In the genomic region with DNA sequence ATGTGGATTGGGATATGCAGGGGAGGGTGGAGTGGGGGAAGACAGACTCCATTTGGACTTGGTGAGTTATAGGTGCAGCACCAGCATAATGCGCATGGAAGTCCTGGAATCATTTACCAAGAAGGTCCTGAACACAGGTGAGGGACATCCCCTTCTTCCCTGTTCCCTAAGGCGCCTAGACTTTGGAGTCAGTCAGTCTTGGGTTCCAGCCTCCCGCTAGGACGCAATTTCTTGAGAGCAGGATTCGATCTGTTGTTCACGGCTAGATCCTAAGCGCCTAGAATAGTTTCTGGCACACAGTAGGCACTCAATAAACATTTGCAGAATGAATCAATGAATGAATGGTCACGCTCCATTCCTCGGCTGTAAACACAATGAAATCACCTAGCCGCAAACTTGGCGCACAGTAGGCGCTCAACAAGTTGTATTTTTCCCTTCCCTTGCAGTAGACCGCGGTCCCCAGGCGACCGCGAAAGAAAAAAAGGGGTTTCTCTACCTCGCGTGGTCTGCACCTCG, we compare ENCODE assay signal across 7 cellular contexts. TPM values are rescaled to one million over a fixed set of nuclear protein-coding genes. Genes with fewer than 3 reads are reported as not detected.
A peak's percentile ranks its signal among the peaks of the same experiment; 100 is the strongest.
DNase-seq lines count a peak whose midpoint lies in the region; ATAC-seq, FAIRE-seq and TF ChIP-seq lines count a peak whose summit lies in the region.

No MANE protein-coding gene starts in this region.

- TF ChIP-seq CTCF in Peyer's patch (IDR thresholded peaks at IDR 0.05) (no peak), fibroblast of pulmonary artery (IDR thresholded peaks at IDR 0.05; ENCODE audit: low read length, missing control alignments) (no peak)

- H3K4me2 ChIP-seq in skeletal muscle satellite cell (ENCODE audit: low read length), result peak overlapping the region; percentile 98

- no peak for TF ChIP-seq POLR2A in Peyer's patch (IDR thresholded peaks at IDR 0.05)

- no peaks in the 10 kb centered on the region for H3K36me3 ChIP-seq in Peyer's patch
- no peaks in the 10 kb centered on the region for H3K36me3 ChIP-seq in skeletal muscle satellite cell (ENCODE audit: insufficient read depth, low read length)

- H3K9ac ChIP-seq in skeletal muscle satellite cell (ENCODE audit: low read depth, low read length), result peak overlapping the region; percentile 80

- no peaks in the 10 kb centered on the region for H3K27me3 ChIP-seq in Peyer's patch
- H3K27me3 ChIP-seq in skeletal muscle satellite cell (ENCODE audit: control insufficient read depth, insufficient read depth, low read length), result peaks cover 9% of the 10 kb centered on the region

- peak overlapping the region; percentile 29 to 64 (median 59) for H3K4me3 ChIP-seq in Peyer's patch
- H3K4me3 ChIP-seq in fibroblast of pulmonary artery (replicated peaks; ENCODE audit: low read depth, low read length), result peak overlapping the region; percentile 68
- peak overlapping the region; percentile 88 for H3K4me3 ChIP-seq in skeletal muscle satellite cell (ENCODE audit: low read length)

- H3K9me3 ChIP-seq in Peyer's patch (no peaks in the 10 kb centered on the region), skeletal muscle satellite cell (replicated peaks; ENCODE audit: low read length) (no peaks in the 10 kb centered on the region)

- ATAC-seq in HG02642 (IDR thresholded peaks at IDR 0.05; ENCODE audit: poor library complexity, unreplicated experiment), result no peak
- ATAC-seq in GM21619 (IDR thresholded peaks at IDR 0.05; ENCODE audit: unreplicated experiment), result no peak

- DNase-seq in GM19239 (ENCODE audit: insufficient read length, low spot score) (no peak), Peyer's patch (no peak), fibroblast of pulmonary artery (ENCODE audit: low read depth) (no peak), GM03348 (ENCODE audit: low spot score) (no peak)

- peak; percentile 45 for FAIRE-seq in GM19239 (lab: Jason Lieb, UNC)

- peak overlapping the region in 1 of 4 donors; percentile 82 for H3K27ac ChIP-seq in Peyer's patch

- H3K4me1 ChIP-seq in Peyer's patch (peaks cover 0 to 7% (median 5%) of the 10 kb centered on the region in 4 donors), skeletal muscle satellite cell (ENCODE audit: control insufficient read depth, insufficient read depth, low read length) (peaks cover 12% of the 10 kb centered on the region)

RNA-seq across cellular contexts. Expression of gene AK4, which starts 1.0 kb away (rescaled TPM):
- 10 to 100 TPM in 1 of 4 donors, 1 to 10 TPM in 3; 4.8 to 12.2 (median 6.8) TPM for total RNA-seq in Peyer's patch
- total RNA-seq in skeletal muscle satellite cell (2012; rRNA removed), result 76.0 and 118 TPM in 2 replicates
